ENCODE assay signal across 28 cellular contexts in genomic region chr9:135028956-135029355, GRCh38. TPM values are rescaled to one million over a fixed set of nuclear protein-coding genes. Genes with fewer than 3 reads are reported as not detected.
"Had no signal": no experiment of that assay in that cellular context is flagged by ENCODE, and none has a peak within 500 bp of the region (broad histone marks: within the 10 kb centered on the region; RNA-seq: fewer than 3 reads in every experiment).

No MANE protein-coding gene starts in this region.

- H3K4me3 ChIP-seq: colonic mucosa, esophagus muscularis mucosa, gastroesophageal sphincter, heart right ventricle, lower lobe of right lung, smooth muscle cell, suprapubic skin, vagina had no signal

- H3K4me1 Mint-ChIP-seq: naive thymus-derived CD8-positive, alpha-beta T cell; stimulated activated naive CD8-positive, alpha-beta T cell treated with anti-CD3 and anti-CD28 coated beads, Interleukin-15, amount 100 ng/mL, for 72 hours had no signal

- H3K4me3 Mint-ChIP-seq: naive thymus-derived CD8-positive, alpha-beta T cell; stimulated activated naive CD8-positive, alpha-beta T cell treated with anti-CD3 and anti-CD28 coated beads, Interleukin-15, amount 100 ng/mL, for 72 hours had no signal

- ATAC-seq: foreskin keratinocyte; gastroesophageal sphincter; left colon; left ventricle myocardium superior; lower lobe of right lung; naive thymus-derived CD8-positive, alpha-beta T cell; sciatic nerve; stimulated activated naive CD8-positive, alpha-beta T cell treated with anti-CD3 and anti-CD28 coated beads, Interleukin-15, amount 100 ng/mL, for 72 hours had no signal

- H3K79me2 ChIP-seq: parathyroid adenoma had no signal

- H3K36me3 ChIP-seq: colonic mucosa, esophagus muscularis mucosa, gastroesophageal sphincter, heart right ventricle, lower lobe of right lung, neutrophil, suprapubic skin, vagina had no signal

- H3K9me3 Mint-ChIP-seq: stimulated activated naive CD8-positive, alpha-beta T cell treated with anti-CD3 and anti-CD28 coated beads, Interleukin-15, amount 100 ng/mL, for 72 hours had no signal

- H3K36me3 Mint-ChIP-seq: naive thymus-derived CD8-positive, alpha-beta T cell had no signal

- H2AFZ ChIP-seq: parathyroid adenoma had no signal

- H3K27ac Mint-ChIP-seq: naive thymus-derived CD8-positive, alpha-beta T cell; progenitor cell of endocrine pancreas; stimulated activated naive CD8-positive, alpha-beta T cell treated with anti-CD3 and anti-CD28 coated beads, Interleukin-15, amount 100 ng/mL, for 72 hours had no signal

- H3K4me2 ChIP-seq: smooth muscle cell had no signal

- H3K27ac ChIP-seq: colonic mucosa, esophagus muscularis mucosa, foreskin keratinocyte, gastroesophageal sphincter, heart right ventricle, lower lobe of right lung, neutrophil, parathyroid adenoma, suprapubic skin, vagina had no signal

- H3K9me3 ChIP-seq: colonic mucosa, esophagus muscularis mucosa, heart right ventricle, lower lobe of right lung, neutrophil, suprapubic skin, vagina had no signal

- H3K4me1 ChIP-seq: colonic mucosa, esophagus muscularis mucosa, foreskin keratinocyte, gastroesophageal sphincter, heart right ventricle, lower lobe of right lung, parathyroid adenoma, vagina had no signal

- H3K9ac ChIP-seq: parathyroid adenoma had no signal

- H3K27me3 ChIP-seq: colonic mucosa, foreskin keratinocyte, vagina had no signal

- DNase-seq: colonic mucosa; dermis blood vessel endothelial cell; effector memory CD4-positive, alpha-beta T cell; foreskin keratinocyte; heart right ventricle; hippocampal formation; left colon; stimulated activated CD4-positive, alpha-beta T cell treated with anti-CD3 and anti-CD28 coated beads, Interleukin-12 subunit alpha, Interleukin-12 subunit beta, amount 100 ng/mL, for 4 hours; stimulated activated CD4-positive, alpha-beta T cell treated with anti-CD3 and anti-CD28 coated beads, Interleukin-1b, Interleukin-23, amount 100 ng/mL, for 48 hours; stimulated activated CD4-positive, alpha-beta T cell treated with anti-CD3 and anti-CD28 coated beads, Interleukin-4, amount 100 ng/mL, for 1 hour; stimulated activated CD8-positive, alpha-beta memory T cell treated with anti-CD3 and anti-CD28 coated beads, Interleukin-4, amount 100 ng/mL, for 48 hours; stimulated activated naive CD4-positive, alpha-beta T cell; stimulated activated naive CD8-positive, alpha-beta T cell treated with anti-CD3 and anti-CD28 coated beads, Interleukin-15, amount 100 ng/mL, for 72 hours; trophoblast cell had no signal

RNA-seq across cellular contexts. Expression of gene OLFM1, which starts 58.5 kb away (rescaled TPM):
- total RNA-seq: epithelial cell of proximal tubule; myocyte; naive thymus-derived CD8-positive, alpha-beta T cell had no signal
- polyA plus RNA-seq: naive thymus-derived CD8-positive, alpha-beta T cell had no signal
